In the genomic region with DNA sequence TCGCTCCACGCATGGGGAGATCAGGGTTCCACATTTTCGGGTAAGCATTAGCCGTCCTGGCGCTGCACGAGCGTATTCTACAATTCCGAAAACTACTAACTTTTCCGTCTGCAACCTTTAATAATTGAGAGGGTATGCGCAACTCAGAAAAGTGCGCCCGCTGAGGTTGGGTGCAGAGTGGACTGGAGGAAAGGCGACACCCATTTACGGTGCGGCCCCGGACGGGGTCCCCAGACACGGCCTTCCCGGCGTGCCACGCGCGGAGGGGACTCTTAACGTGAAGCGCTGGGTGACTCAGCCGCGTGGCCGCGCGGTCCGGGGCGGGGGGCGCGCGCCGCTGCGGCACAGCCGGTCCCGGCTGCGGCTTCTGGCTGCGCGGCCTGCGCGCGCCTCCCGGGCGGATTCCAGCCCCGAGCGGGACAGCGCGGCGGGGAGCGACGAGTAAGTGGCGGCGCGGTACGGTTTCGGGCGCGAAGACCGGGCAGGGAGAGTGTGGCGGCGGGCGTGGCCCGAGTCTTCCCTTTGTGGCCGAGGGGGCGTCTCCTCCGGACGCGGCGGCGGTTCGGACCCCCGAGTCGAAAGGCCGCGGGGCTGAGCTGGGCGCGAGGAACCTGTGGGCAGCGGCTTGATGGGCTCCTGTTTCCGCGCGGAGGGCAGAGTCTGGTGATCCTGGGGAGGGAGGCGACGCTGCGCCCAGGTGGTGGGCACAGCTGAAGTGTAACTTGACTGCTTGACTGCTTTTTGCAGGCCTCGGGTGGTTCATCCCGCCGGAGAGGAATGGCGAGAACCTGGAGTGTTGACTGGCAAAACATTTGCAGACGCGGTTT, we compare ENCODE assay signal across 8 cellular contexts. TPM values are rescaled to one million over a fixed set of nuclear protein-coding genes. Genes with fewer than 3 reads are reported as not detected.
A peak's percentile ranks its signal among the peaks of the same experiment; 100 is the strongest.
DNase-seq lines count a peak whose midpoint lies in the region; ATAC-seq, FAIRE-seq and TF ChIP-seq lines count a peak whose summit lies in the region.

A gene (plus strand): TSS at position 330 of the 827 bp plus-strand sequence. CDS start 27,098 bp downstream, outside the sequence.
A gene with protein sequence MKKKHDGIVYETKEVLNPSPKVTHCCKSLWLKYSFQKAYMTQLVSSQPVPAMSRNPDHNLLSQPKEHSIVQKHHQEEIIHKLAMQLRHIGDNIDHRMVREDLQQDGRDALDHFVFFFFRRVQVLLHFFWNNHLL (minus strand): TSS at position 184 of the 827 bp plus-strand sequence. CDS start 16,772 bp downstream, outside the sequence.

- H4K20me1 ChIP-seq in OCI-LY1 (ENCODE audit: insufficient read depth, low read length) (no peaks in the 10 kb centered on the region), endothelial cell of umbilical vein (replicated peaks; ENCODE audit: control insufficient read depth, extremely low read depth, insufficient read depth, low read length) (peaks cover 5% of the 10 kb centered on the region)

- H3K4me3 Mint-ChIP-seq in Calu3 (ENCODE audit: low read depth, unreplicated experiment) = peak within 1 kb of the TSS; percentile 95

- H3F3A ChIP-seq in OCI-LY1 (ENCODE audit: insufficient read depth, low read length) = peaks cover 5% of the 10 kb centered on the region; the same call in 1 of the 2 replicates

- BruUV-seq in Calu3 (replicated peaks; lab: Mats Ljungman, UMichigan) = no TSS peak
- BruUV-seq in endothelial cell of umbilical vein (replicated peaks; lab: Mats Ljungman, UMichigan) = no TSS peak

- ATAC-seq in GM21390 (IDR thresholded peaks at IDR 0.05; ENCODE audit: unreplicated experiment) = peak; percentile 66

- H3K9me3 Mint-ChIP-seq in Calu3 (ENCODE audit: low read depth, unreplicated experiment) = no peaks in the 10 kb centered on the region

- H3K9ac ChIP-seq in OCI-LY1 (ENCODE audit: low read length) (peak within 1 kb of the TSS; percentile 74), endothelial cell of umbilical vein (replicated peaks; ENCODE audit: extremely low read depth, insufficient read depth, low read length) (peak within 1 kb of the TSS; percentile 91)

- H3K27me3 Mint-ChIP-seq in Calu3 (ENCODE audit: unreplicated experiment) = no peaks in the 10 kb centered on the region

- H3K27me3 ChIP-seq in OCI-LY1 (ENCODE audit: insufficient read depth, low read length) (no peaks in the 10 kb centered on the region), endothelial cell of umbilical vein (ENCODE audit: control insufficient read depth in 2 of 2, insufficient read depth in 2 of 2, low read length in 2 of 2) (no peaks in the 10 kb centered on the region)

- H3K9me3 ChIP-seq in OCI-LY1 (ENCODE audit: low read length) (no peaks in the 10 kb centered on the region), endothelial cell of umbilical vein (replicated peaks; ENCODE audit: control insufficient read depth, insufficient read depth, low read length) (no peaks in the 10 kb centered on the region)

- no peak for TF ChIP-seq CTCF in Calu3 (IDR thresholded peaks at IDR 0.05; ENCODE audit: unreplicated experiment)
- TF ChIP-seq CTCF in OCI-LY1 (IDR thresholded peaks at IDR 0.05; ENCODE audit: low read length) = no peak
- TF ChIP-seq CTCF in endothelial cell of umbilical vein (IDR thresholded peaks at IDR 0.05; ENCODE audit: extremely low read depth in 1 of 2, insufficient read depth in 1 of 2, low read depth in 1 of 2, low read length in 2 of 2) = no peak

- no peaks in the 10 kb centered on the region for H3K9me2 ChIP-seq in OCI-LY1 (ENCODE audit: low read depth, low read length)

- H3K27ac ChIP-seq in OCI-LY1 (ENCODE audit: low read depth, low read length, poor library complexity, severe bottlenecking) = peak within 1 kb of the TSS; percentile 86
- H3K27ac ChIP-seq in endothelial cell of umbilical vein (ENCODE audit: insufficient read depth, low read depth, low read length) = peak within 1 kb of the TSS; percentile 95

- TF ChIP-seq POLR2A in endothelial cell of umbilical vein (IDR thresholded peaks at IDR 0.05; ENCODE audit: low read depth, low read length) = peak; percentile 95

- H3K4me1 ChIP-seq in OCI-LY1 (ENCODE audit: insufficient read depth, low read length, severe bottlenecking) (peaks cover 29% of the 10 kb centered on the region), endothelial cell of umbilical vein (ENCODE audit: control insufficient read depth, extremely low read depth, insufficient read depth, low read length) (peaks cover 36% of the 10 kb centered on the region)

- CTCF ChIA-PET in Calu3 (lab: Charles Lee) = interaction anchor here (2.1 kb wide), 1 partner anchor 20 kb away, joined by 11 read pairs; no protein-coding TSS in a partner anchor
- CTCF ChIA-PET in endothelial cell of umbilical vein (lab: Charles Lee) = interaction anchor here (1.0 to 2.2 kb wide), 4 partner anchors 14 to 102 kb away, joined by 3 to 18 read pairs (median 4); a partner anchor contains a TSS

- H3K36me3 ChIP-seq in OCI-LY1 (ENCODE audit: insufficient read depth, low read length) (peaks cover 15% of the 10 kb centered on the region), endothelial cell of umbilical vein (ENCODE audit: control insufficient read depth in 2 of 2, extremely low read depth in 1 of 2, insufficient read depth in 2 of 2, low read length in 2 of 2) (no peaks in the 10 kb centered on the region)

- dilution Hi-C loops in endothelial cell of umbilical vein (cut with MboI; ENCODE audit: extremely low pct_ligation_motif_present, low sequenced_read_pairs) = no loop called here

- H3K4me2 ChIP-seq in OCI-LY1 (ENCODE audit: low read length) (peak within 1 kb of the TSS; percentile 86), endothelial cell of umbilical vein (ENCODE audit: insufficient read depth, low read length) (peak within 1 kb of the TSS; percentile 98)

- peaks cover 47% of the 10 kb centered on the region for H3K79me2 ChIP-seq in OCI-LY1 (ENCODE audit: insufficient read depth, low read length)
- H3K79me2 ChIP-seq in endothelial cell of umbilical vein (ENCODE audit: control insufficient read depth, insufficient read depth, low read length) = peaks cover 43% of the 10 kb centered on the region

- H3K4me3 ChIP-seq in OCI-LY1 (ENCODE audit: low read depth, low read length, poor library complexity, severe bottlenecking) (peak within 1 kb of the TSS; percentile 73), endothelial cell of umbilical vein (replicated peaks in 1 of 3; ENCODE audit: insufficient read depth in 1 of 3, low read depth in 1 of 3, low read length in 3 of 3) (peak within 1 kb of the TSS; percentile 78 to 96 (median 91))

- peak; percentile 94 for DNase-seq in Calu3
- DNase-seq in HUDEP-2 (lab: John Stamatoyannopoulos, UW; ENCODE audit: unreplicated experiment in 76 of 76) = peak in 75 of 76 experiments; percentile 36 to 89 (median 82)
- DNase-seq in activated CD8-positive, alpha-beta memory T cell treated with anti-CD3 and anti-CD28 coated beads, Interleukin-2, amount 50 U/mL, for 48 hours = peak; percentile 91
- DNase-seq in endothelial cell of umbilical vein (ENCODE audit: low read depth, low spot score) = peak; percentile 81
- peak; percentile 81 for DNase-seq in middle frontal gyrus (ENCODE audit: extremely low spot score, low spot score)
- DNase-seq in stimulated activated CD8-positive, alpha-beta memory T cell treated with anti-CD3 and anti-CD28 coated beads, Interleukin-15, amount 100 ng/mL, for 48 hours (ENCODE audit: low read depth in 2 of 2) = peak; percentile 83 to 84

- H3K27ac Mint-ChIP-seq in Calu3 (ENCODE audit: unreplicated experiment) = peak within 1 kb of the TSS; percentile 95

- POLR2A ChIA-PET in endothelial cell of umbilical vein (lab: Charles Lee) = interaction anchor here (1.0 kb wide), 1 partner anchor 10 kb away, joined by 4 read pairs; no protein-coding TSS in a partner anchor

- peaks cover 37% of the 10 kb centered on the region for H3K36me3 Mint-ChIP-seq in Calu3 (ENCODE audit: insufficient read depth, unreplicated experiment)

- FAIRE-seq in endothelial cell of umbilical vein (lab: Jason Lieb, UNC) = no peak

- peaks cover 32% of the 10 kb centered on the region for H3K4me1 Mint-ChIP-seq in Calu3 (ENCODE audit: low read depth, unreplicated experiment)

- H2AFZ ChIP-seq in OCI-LY1 (ENCODE audit: low read length) (peak within 1 kb of the TSS; percentile 23; the same call in 1 of the 2 replicates), endothelial cell of umbilical vein (ENCODE audit: low read depth, low read length) (peak within 1 kb of the TSS; percentile 89)

- H3K9me1 ChIP-seq in endothelial cell of umbilical vein (replicated peaks; ENCODE audit: control insufficient read depth, extremely low read depth, insufficient read depth, low read length) = no peaks in the 10 kb centered on the region

- intact Hi-C loops in Calu3 (cut with micrococcal nuclease; ENCODE audit: unreplicated experiment) (loop anchor here (5.0 kb wide), 1 partner anchor 149 kb away; a partner anchor contains a TSS), endothelial cell of umbilical vein (cut with micrococcal nuclease) (loop anchor here (2.0 to 5.0 kb wide), 3 partner anchors 149 to 799 kb away; a partner anchor contains a TSS)

TF ChIP-seq in endothelial cell of umbilical vein, 7 proteins besides CTCF, POLR2A, EP300 and RAD21 (continues in another document):
- peak; percentile 26 for TF ChIP-seq JUN (IDR thresholded peaks at IDR 0.05; ENCODE audit: borderline replicate concordance, insufficient read depth, insufficient read length, low read depth)
- TF ChIP-seq, protein P1, sequence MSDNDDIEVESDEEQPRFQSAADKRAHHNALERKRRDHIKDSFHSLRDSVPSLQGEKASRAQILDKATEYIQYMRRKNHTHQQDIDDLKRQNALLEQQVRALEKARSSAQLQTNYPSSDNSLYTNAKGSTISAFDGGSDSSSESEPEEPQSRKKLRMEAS (IDR thresholded peaks at IDR 0.05; ENCODE audit: insufficient read depth, insufficient read length) = no peak

RNA-seq across cellular contexts. Expression of the first gene that starts in this region (rescaled TPM):
- 43.3 and 45.1 TPM in 2 replicates for total RNA-seq in Calu3 (2022)
- 47.2 and 49.2 TPM in 2 replicates for total RNA-seq in endothelial cell of umbilical vein
- polyA plus RNA-seq in endothelial cell of umbilical vein = 20.6 and 26.2 TPM in 2 replicates
- polyA plus RNA-seq in endothelial cell of umbilical vein (2011; cell fraction: cytosol; rRNA removed) = 29.4 and 30.8 TPM in 2 replicates
- polyA plus RNA-seq in endothelial cell of umbilical vein (2011; cell fraction: nucleus; rRNA removed) = 22.6 and 23.0 TPM in 2 replicates
- polyA plus RNA-seq in endothelial cell of umbilical vein (2012) = 27.4 and 38.7 TPM in 2 replicates
- polyA minus RNA-seq in endothelial cell of umbilical vein = 67.4 and 77.4 TPM in 2 replicates
- 57.1 TPM for polyA minus RNA-seq in endothelial cell of umbilical vein (2011; cell fraction: cytosol; rRNA and poly(A)+ RNA removed)
- 25.7 and 37.1 TPM in 2 replicates for polyA minus RNA-seq in endothelial cell of umbilical vein (2011; cell fraction: nucleus; rRNA and poly(A)+ RNA removed)

RNA-seq across cellular contexts. Expression of the second gene that starts in this region (rescaled TPM):
- total RNA-seq in Calu3 (2022) (0.21 TPM in 1 of 2 replicates, not detected in the other), endothelial cell of umbilical vein (not detected in 2 replicates)
- not detected in 2 replicates for polyA plus RNA-seq in endothelial cell of umbilical vein
- not detected in 2 replicates for polyA plus RNA-seq in endothelial cell of umbilical vein (2011; cell fraction: cytosol; rRNA removed)
- 0.07 TPM in 1 of 2 replicates, not detected in the other for polyA plus RNA-seq in endothelial cell of umbilical vein (2011; cell fraction: nucleus; rRNA removed)
- not detected in 2 replicates for polyA plus RNA-seq in endothelial cell of umbilical vein (2012)
- polyA minus RNA-seq in endothelial cell of umbilical vein = not detected in 2 replicates
- polyA minus RNA-seq in endothelial cell of umbilical vein (2011; cell fraction: cytosol; rRNA and poly(A)+ RNA removed) = not detected
- not detected in 2 replicates for polyA minus RNA-seq in endothelial cell of umbilical vein (2011; cell fraction: nucleus; rRNA and poly(A)+ RNA removed)

Comparison
In these comparisons a context has a peak if more than half of its experiments do, and no peak if none do; other contexts are left out.
1. Peak in every context shown above with its lines: DNase-seq, ATAC-seq, H3K4me3 ChIP-seq and H3K27ac ChIP-seq.